ENCODE assay signal across 15 cellular contexts in the genomic region with DNA sequence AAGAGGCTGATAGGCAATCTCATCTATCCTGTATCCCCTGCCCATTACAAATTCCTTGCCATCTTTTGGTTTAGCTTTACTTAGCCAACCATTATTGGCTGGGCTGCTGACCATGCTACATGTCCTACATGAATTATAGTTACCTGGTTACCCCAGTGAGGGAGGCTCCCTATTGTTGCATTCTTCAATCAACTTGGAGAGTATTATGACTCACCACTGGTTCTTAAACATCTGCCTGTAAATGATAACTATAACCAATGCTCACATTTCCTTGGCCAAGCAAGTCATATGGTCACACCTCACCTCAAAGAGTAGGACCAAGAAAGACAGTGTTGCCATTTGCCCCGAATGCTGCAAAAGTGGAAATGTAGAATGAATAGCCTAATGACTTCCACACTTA.
DNase-seq lines count a peak whose midpoint lies in the region; ATAC-seq and TF ChIP-seq lines count a peak whose summit lies in the region.
"Had no signal": no experiment of that assay in that cellular context is flagged by ENCODE, and none has a peak within 500 bp of the region (broad histone marks: within the 10 kb centered on the region; RNA-seq: fewer than 3 reads in every experiment).

No MANE protein-coding gene starts in this region.

- no peak overlapping the region for H2AFZ ChIP-seq in PC-9

- H3K27me3 ChIP-seq in RWPE2 (ENCODE audit: insufficient read depth, poor library complexity, severe bottlenecking): no peaks in the 10 kb centered on the region
- H3K27me3 ChIP-seq in foreskin keratinocyte: no peaks in the 10 kb centered on the region
- H3K27me3 ChIP-seq in PC-9 (ENCODE audit: insufficient read depth, low read depth): no peaks in the 10 kb centered on the region
- no peaks in the 10 kb centered on the region for H3K27me3 ChIP-seq in aorta (ENCODE audit: control insufficient read depth in 1 of 2, insufficient read depth in 2 of 2, low read length in 1 of 2)
- H3K27me3 ChIP-seq in uterus: no peaks in the 10 kb centered on the region
- H3K27me3 ChIP-seq: BLaER1 treated with 17β-estradiol and CSF1 and Interleukin-3, amounts not matched to agents 10 nM and 100 nM had no signal

- no peaks in the 10 kb centered on the region for H3F3A ChIP-seq in PC-9 (ENCODE audit: insufficient read depth, low read depth)

- H3K27ac ChIP-seq in RWPE2 (ENCODE audit: poor library complexity, severe bottlenecking) (no peak overlapping the region), foreskin keratinocyte (no peak overlapping the region), PC-9 (no peak overlapping the region), aorta (ENCODE audit: low read depth in 1 of 2, low read length in 2 of 2) (no peak overlapping the region), uterus (no peak overlapping the region)
- H3K27ac ChIP-seq: BLaER1 treated with 17β-estradiol and CSF1 and Interleukin-3, amounts not matched to agents 10 nM and 100 nM; HL-60 had no signal

- H3K4me2 ChIP-seq in PC-9: no peak overlapping the region
- H3K4me2 ChIP-seq: BLaER1 treated with 17β-estradiol and CSF1 and Interleukin-3, amounts not matched to agents 10 nM and 100 nM had no signal

- intact Hi-C loops in PC-9 (cut with micrococcal nuclease; ENCODE audit: unreplicated experiment) (no loop called here), aorta (cut with DNase I) (no loop called here), uterus (cut with DNase I; ENCODE audit: low total_unique reads) (no loop called here)

- BruUV-seq in PC-9 (replicated peaks; lab: Mats Ljungman, UMichigan): no TSS peak

- no peak for TF ChIP-seq POLR2A in uterus (IDR thresholded peaks at IDR 0.05)

- 85 to 86% methylated on average over 1 of the region's 1 CpG for WGBS in aorta, 2 donors

- no peaks in the 10 kb centered on the region for H4K20me1 ChIP-seq in PC-9 (ENCODE audit: insufficient read depth)
- H4K20me1 ChIP-seq: BLaER1 treated with 17β-estradiol and CSF1 and Interleukin-3, amounts not matched to agents 10 nM and 100 nM had no signal

- no peaks in the 10 kb centered on the region for H3K4me1 ChIP-seq in RWPE2 (ENCODE audit: insufficient read depth, poor library complexity, severe bottlenecking)
- H3K4me1 ChIP-seq in foreskin keratinocyte: no peaks in the 10 kb centered on the region
- H3K4me1 ChIP-seq in PC-9 (replicated peaks; ENCODE audit: insufficient read depth): no peaks in the 10 kb centered on the region
- no peaks in the 10 kb centered on the region for H3K4me1 ChIP-seq in aorta (ENCODE audit: control insufficient read depth in 1 of 2, insufficient read depth in 2 of 2, low read length in 2 of 2)
- H3K4me1 ChIP-seq in uterus: no peaks in the 10 kb centered on the region
- H3K4me1 ChIP-seq: BLaER1 treated with 17β-estradiol and CSF1 and Interleukin-3, amounts not matched to agents 10 nM and 100 nM; HAP-1 had no signal

- DNase-seq in ELR (ENCODE audit: low read depth): peak; percentile 8
- DNase-seq in HPDE6-E6E7 (ENCODE audit: extremely low spot score): peak; percentile 2
- DNase-seq in RWPE2 (ENCODE audit: low spot score): no peak
- peak in 1 of 2 donors; percentile 50 for DNase-seq in foreskin keratinocyte
- DNase-seq in PC-9: no peak
- DNase-seq in aorta: no peak
- DNase-seq in uterus: no peak
- DNase-seq in cerebellum (ENCODE audit: low spot score): no peak
- DNase-seq: ACHN; CD4-positive, CD25-positive, alpha-beta regulatory T cell; DMS79; HFFc6 had no signal

- no peaks in the 10 kb centered on the region for H3K9me2 ChIP-seq in PC-9 (ENCODE audit: insufficient read depth)

- no peaks in the 10 kb centered on the region for H3K36me3 ChIP-seq in RWPE2 (ENCODE audit: low read depth)
- no peaks in the 10 kb centered on the region for H3K36me3 ChIP-seq in PC-9 (ENCODE audit: low read depth)
- H3K36me3 ChIP-seq in aorta (ENCODE audit: control insufficient read depth in 1 of 2, insufficient read depth in 2 of 2, low read length in 1 of 2): no peaks in the 10 kb centered on the region
- no peaks in the 10 kb centered on the region for H3K36me3 ChIP-seq in uterus
- H3K36me3 ChIP-seq: BLaER1 treated with 17β-estradiol and CSF1 and Interleukin-3, amounts not matched to agents 10 nM and 100 nM; HAP-1 had no signal

- peaks cover 6% of the 10 kb centered on the region for H3K9me3 ChIP-seq in RWPE2 (ENCODE audit: severe bottlenecking)
- no peaks in the 10 kb centered on the region for H3K9me3 ChIP-seq in PC-9 (ENCODE audit: insufficient read depth, low read depth)
- peaks cover 2% of the 10 kb centered on the region for H3K9me3 ChIP-seq in aorta (ENCODE audit: control insufficient read depth, low read length)
- no peaks in the 10 kb centered on the region for H3K9me3 ChIP-seq in uterus
- H3K9me3 ChIP-seq: HAP-1 had no signal

- peak; percentile 42; the same call in 1 of the 3 replicates for ATAC-seq in RWPE2 (ENCODE audit: low read depth)
- ATAC-seq in foreskin keratinocyte: peak; percentile 51
- no peak for ATAC-seq in aorta (ENCODE audit: low FRiP score)

- CTCF ChIA-PET in PC-9 (lab: Charles Lee): no interaction called here

- no peaks in the 10 kb centered on the region for H3K79me2 ChIP-seq in PC-9 (ENCODE audit: low read depth)

- H3K4me3 ChIP-seq in RWPE2 (ENCODE audit: severe bottlenecking) (no peak overlapping the region), PC-9 (no peak overlapping the region), aorta (ENCODE audit: low read length in 2 of 2) (no peak overlapping the region), uterus (no peak overlapping the region)
- H3K4me3 ChIP-seq: BLaER1 treated with 17β-estradiol and CSF1 and Interleukin-3, amounts not matched to agents 10 nM and 100 nM; HAP-1 had no signal

- no peak for TF ChIP-seq CTCF in RWPE2 (IDR thresholded peaks at IDR 0.05; ENCODE audit: poor library complexity, severe bottlenecking)
- no peak for TF ChIP-seq CTCF in foreskin keratinocyte (conservative IDR thresholded peaks at IDR 0.05)
- no peak for TF ChIP-seq CTCF in PC-9 (conservative IDR thresholded peaks at IDR 0.05)
- TF ChIP-seq CTCF in uterus (IDR thresholded peaks at IDR 0.05): no peak

- POLR2A ChIA-PET in PC-9 (lab: Charles Lee; ENCODE audit: unreplicated experiment): no interaction called here

Comparison
In these comparisons a context has a peak if more than half of its experiments do, and no peak if none do; other contexts are left out.
1. DNase-seq: peak in ELR (single experiment) and HPDE6-E6E7 (single experiment); none in RWPE2 (single experiment), PC-9 (0 of 2), aorta (0 of 2), uterus (0 of 2) and cerebellum (single experiment).